12 cellular contexts compared by ENCODE assay signal in the genomic region with DNA sequence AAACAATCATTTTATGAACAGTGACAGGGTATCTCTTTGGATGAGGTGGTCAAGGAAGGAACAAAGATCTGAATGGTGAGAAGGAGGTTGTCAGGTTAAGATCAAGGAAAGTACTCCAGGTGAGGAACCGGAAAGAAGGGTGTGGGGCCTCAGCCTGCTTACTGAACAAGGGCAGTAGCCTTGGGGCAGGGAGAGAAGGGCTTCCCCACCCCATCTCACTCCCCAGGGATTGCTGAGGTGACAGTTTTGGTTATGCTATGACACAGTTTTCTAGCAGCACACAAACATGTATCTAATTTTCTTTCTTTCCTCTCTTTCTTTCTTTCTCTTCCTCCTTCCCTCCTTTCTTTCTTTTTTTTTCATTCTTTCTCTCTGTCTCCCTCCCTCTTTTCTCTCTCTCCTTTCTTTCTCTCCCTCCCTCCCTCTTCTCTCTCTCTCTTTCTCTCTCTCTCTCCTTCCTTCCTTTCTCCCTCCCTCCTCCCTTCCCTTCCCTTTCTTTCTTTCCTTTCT. TPM values are rescaled to one million over a fixed set of nuclear protein-coding genes. Genes with fewer than 3 reads are reported as not detected.
DNase-seq lines count a peak whose midpoint lies in the region; ATAC-seq, FAIRE-seq and TF ChIP-seq lines count a peak whose summit lies in the region.
"Had no signal": no experiment of that assay in that cellular context is flagged by ENCODE, and none has a peak within 500 bp of the region (broad histone marks: within the 10 kb centered on the region; RNA-seq: fewer than 3 reads in every experiment).

No MANE protein-coding gene starts in this region.

- H3K36me3 ChIP-seq in BLaER1 (peaks cover 6% of the 10 kb centered on the region; the same call in 1 of the 2 replicates), GM12878 (ENCODE audit: control insufficient read depth in 2 of 2, insufficient read depth in 2 of 2, low read length in 1 of 2) (no peaks in the 10 kb centered on the region)

- BruUV-seq in GM12878 (replicated peaks; lab: Mats Ljungman, UMichigan): no TSS peak

- H2AFZ ChIP-seq in GM12878 (ENCODE audit: control insufficient read depth, low read depth, low read length): peak overlapping the region; percentile 81

- SMC1A ChIA-PET in GM12878 (lab: Charles Lee; ENCODE audit: uncharacterized antibody, unreplicated experiment): interaction anchor here (1.2 kb wide), 1 partner anchor 106 kb away, joined by 3 read pairs; a partner anchor contains a TSS

- FAIRE-seq in GM12878 (lab: Jason Lieb, UNC): peak; percentile 87

- intact Hi-C loops in GM12878 (cut with micrococcal nuclease; ENCODE audit: unreplicated experiment): loop anchor here (5.0 kb wide), 1 partner anchor 159 kb away; a partner anchor contains a TSS

- POLR2A ChIA-PET in GM12878 (lab: Charles Lee): no interaction called here

- H3K4me2 ChIP-seq in BLaER1 (peak overlapping the region; percentile 5; the same call in 1 of the 2 replicates), GM12878 (ENCODE audit: control insufficient read depth, insufficient read depth) (peak overlapping the region; percentile 66)

- TF ChIP-seq CTCF in GM12878 (IDR thresholded peaks at IDR 0.05 in 2 of 3, conservative IDR thresholded peaks at IDR 0.05 in 1 of 3; ENCODE audit: control insufficient read depth in 2 of 3, extremely low read depth in 1 of 3, insufficient read depth in 1 of 3, low read depth in 3 of 3, low read length in 3 of 3): no peak

- peak; percentile 50 for ATAC-seq in GM19025 (IDR thresholded peaks at IDR 0.05; ENCODE audit: low read depth, unreplicated experiment)
- peak; percentile 60 for ATAC-seq in HG03108 (IDR thresholded peaks at IDR 0.05; ENCODE audit: unreplicated experiment)
- ATAC-seq in GM12878: peak; percentile 72
- ATAC-seq: CD8-positive, alpha-beta T cell had no signal

- TF ChIP-seq EP300 in GM12878 (IDR thresholded peaks at IDR 0.05; ENCODE audit: borderline replicate concordance in 1 of 2, control insufficient read depth in 1 of 2, low read depth in 2 of 2, low read length in 2 of 2): peak in 1 of 2 experiments; percentile 80; a peak in 2 of 4 replicates

- H4K20me1 ChIP-seq in BLaER1 (no peaks in the 10 kb centered on the region), GM12878 (ENCODE audit: control insufficient read depth, insufficient read depth) (no peaks in the 10 kb centered on the region)

- WGBS in GM12878 (ENCODE audit: insufficient coverage, insufficient replicate concordance, low lambda C conversion rate, missing lambda C conversion rate): 11% methylated on average over 1 of the region's 1 CpG

- H3K27me3 ChIP-seq in BLaER1 (no peaks in the 10 kb centered on the region), GM12878 (replicated peaks in 1 of 2; ENCODE audit: control insufficient read depth in 2 of 2, insufficient read depth in 2 of 2, low read length in 1 of 2) (no peaks in the 10 kb centered on the region)

- RAD21 ChIA-PET in GM12878 (lab: Charles Lee; ENCODE audit: unreplicated experiment): no interaction called here

- H3K4me1 ChIP-seq in BLaER1: peaks cover 16% of the 10 kb centered on the region
- H3K4me1 ChIP-seq in GM12878 (ENCODE audit: control insufficient read depth, insufficient read depth, low read length): peaks cover 7% of the 10 kb centered on the region

- in situ Hi-C loops in GM12878 (cut with MboI): no loop called here

- no peak for TF ChIP-seq RAD21 in GM12878 (IDR thresholded peaks at IDR 0.05; ENCODE audit: insufficient read depth, low read depth, low read length)

- H3K27ac ChIP-seq in BLaER1 (no peak overlapping the region), GM12878 (ENCODE audit: control insufficient read depth, insufficient read depth) (no peak overlapping the region)

- H3K9ac ChIP-seq in BLaER1 (no peak overlapping the region), GM12878 (ENCODE audit: control insufficient read depth, insufficient read depth, low read length) (no peak overlapping the region)

- CTCF ChIA-PET in GM12878 (lab: Yijun Ruan, JAX): interaction anchor here (1.2 kb wide), 1 partner anchor 23 kb away, joined by 4 read pairs; no protein-coding TSS in a partner anchor

- DNase-seq in GM12878 (ENCODE audit: low read depth, low spot score) (peak; percentile 77), NCI-H1105 treated with DMSO at 0.1 percent for 48 hours (lab: John Stamatoyannopoulos, UW) (no peak), NCI-H82 treated with DMSO at 0.1 percent for 48 hours (lab: John Stamatoyannopoulos, UW; ENCODE audit: unreplicated experiment) (no peak), DMS153 treated with DMSO at 0.1 percent for 48 hours (lab: John Stamatoyannopoulos, UW; ENCODE audit: unreplicated experiment) (no peak), T1000 (lab: John Stamatoyannopoulos, UW) (no peak)
- DNase-seq: CD8-positive, alpha-beta T cell; head of caudate nucleus; HFFc6; stimulated activated CD8-positive, alpha-beta memory T cell treated with anti-CD3 and anti-CD28 coated beads, Interleukin-4, amount 100 ng/mL, for 48 hours had no signal

- TF ChIP-seq POLR2A in GM12878 (IDR thresholded peaks at IDR 0.05; ENCODE audit: low read depth, low read length): no peak

- H3K4me3 ChIP-seq in BLaER1 (no peak overlapping the region), GM12878 (no peak overlapping the region)

- no peaks in the 10 kb centered on the region for H3K9me3 ChIP-seq in BLaER1
- H3K9me3 ChIP-seq in GM12878 (replicated peaks; ENCODE audit: control insufficient read depth, insufficient read depth, low read length): no peaks in the 10 kb centered on the region

- H3K79me2 ChIP-seq in GM12878 (ENCODE audit: control insufficient read depth, insufficient read depth, low read length): no peaks in the 10 kb centered on the region; the same call in 1 of the 2 replicates

RNA-seq across cellular contexts. Expression of a gene that starts 4.1 kb away (rescaled TPM):
- 13.5 and 14.9 TPM in 2 replicates for total RNA-seq in GM12878 (2013; cell fraction: nucleolus; rRNA removed)
- total RNA-seq in GM12878 (2014; rRNA removed): 25.7 and 25.9 TPM in 2 replicates
- total RNA-seq in GM12878 (2014; rRNA removed; fragmentation: Illumina TruSeq; extraction: Trizol): 12.1 and 12.4 TPM in 2 replicates
- 21.2 and 23.1 TPM in 2 replicates for total RNA-seq in GM12878 (2021)
- 6.9 TPM for polyA plus RNA-seq in GM12878 (2011; ENCODE audit: low read depth)
- polyA plus RNA-seq in GM12878 (2011; rRNA removed): 9.6 and 16.5 TPM in 2 replicates
- polyA plus RNA-seq in GM12878 (2011; cell fraction: cytosol; rRNA removed): 23.9 and 31.6 TPM in 2 replicates
- polyA plus RNA-seq in GM12878 (2011; cell fraction: nucleus; rRNA removed): 17.6 TPM in 2 replicates
- polyA plus RNA-seq in GM12878 (2012): 13.2 and 13.6 TPM in 2 replicates
- polyA plus RNA-seq in GM12878 (2014; fragmentation: Illumina TruSeq; extraction: Trizol): 4.0 and 11.4 TPM in 2 replicates
- polyA plus RNA-seq in GM12878 (2014; fragmentation: Nextera tagmentation; extraction: Ambion mirVana): 1 to 10 TPM; 1.3 to 6.5 TPM
- 29.4 and 29.9 TPM in 2 replicates for polyA plus RNA-seq in GM12878 (2014; rRNA removed)
- 10 to 100 TPM; 19.2 to 22.6 TPM for polyA plus RNA-seq in GM12878 (2016; fragmentation: Nextera tagmentation; extraction: Ambion mirVana)
- 11.0 and 17.0 TPM in 2 replicates for polyA minus RNA-seq in GM12878 (2011; rRNA and poly(A)+ RNA removed)
- polyA minus RNA-seq in GM12878 (2011; cell fraction: cytosol; rRNA and poly(A)+ RNA removed): 7.1 and 7.7 TPM in 2 replicates
- polyA minus RNA-seq in GM12878 (2011; cell fraction: nucleus; rRNA and poly(A)+ RNA removed): 9.7 and 13.7 TPM in 2 replicates

RNA-seq across cellular contexts. Expression of a gene that starts 20.2 kb away (rescaled TPM):
- 34.6 and 46.8 TPM in 2 replicates for total RNA-seq in GM12878 (2013; cell fraction: nucleolus; rRNA removed)
- total RNA-seq in GM12878 (2014; rRNA removed): 13.1 and 15.7 TPM in 2 replicates
- 10.3 and 11.9 TPM in 2 replicates for total RNA-seq in GM12878 (2014; rRNA removed; fragmentation: Illumina TruSeq; extraction: Trizol)
- 20.2 and 21.6 TPM in 2 replicates for total RNA-seq in GM12878 (2021)
- 13.2 TPM for polyA plus RNA-seq in GM12878 (2011; ENCODE audit: low read depth)
- polyA plus RNA-seq in GM12878 (2011; rRNA removed): 8.1 and 10.7 TPM in 2 replicates
- polyA plus RNA-seq in GM12878 (2011; cell fraction: cytosol; rRNA removed): 9.4 and 10.4 TPM in 2 replicates
- polyA plus RNA-seq in GM12878 (2011; cell fraction: nucleus; rRNA removed): 31.0 and 32.1 TPM in 2 replicates
- polyA plus RNA-seq in GM12878 (2012): 16.8 and 19.2 TPM in 2 replicates
- polyA plus RNA-seq in GM12878 (2014; fragmentation: Illumina TruSeq; extraction: Trizol): 18.0 and 20.4 TPM in 2 replicates
- polyA plus RNA-seq in GM12878 (2014; fragmentation: Nextera tagmentation; extraction: Ambion mirVana): 1 to 10 TPM; 2.4 to 3.9 TPM
- 15.7 and 18.2 TPM in 2 replicates for polyA plus RNA-seq in GM12878 (2014; rRNA removed)
- 10 to 100 TPM; 11.6 to 13.8 TPM for polyA plus RNA-seq in GM12878 (2016; fragmentation: Nextera tagmentation; extraction: Ambion mirVana)
- polyA minus RNA-seq in GM12878 (2011; rRNA and poly(A)+ RNA removed): 9.1 and 17.1 TPM in 2 replicates
- 3.6 TPM in 2 replicates for polyA minus RNA-seq in GM12878 (2011; cell fraction: cytosol; rRNA and poly(A)+ RNA removed)
- polyA minus RNA-seq in GM12878 (2011; cell fraction: nucleus; rRNA and poly(A)+ RNA removed): 12.3 and 23.0 TPM in 2 replicates

RNA-seq across cellular contexts. Expression of a gene that starts 29.6 kb away (rescaled TPM):
- total RNA-seq in GM12878 (2013; cell fraction: nucleolus; rRNA removed): 15.4 and 16.1 TPM in 2 replicates
- total RNA-seq in GM12878 (2014; rRNA removed): 75.9 and 90.5 TPM in 2 replicates
- total RNA-seq in GM12878 (2014; rRNA removed; fragmentation: Illumina TruSeq; extraction: Trizol): 76.5 and 85.2 TPM in 2 replicates
- total RNA-seq in GM12878 (2021): 58.3 and 59.0 TPM in 2 replicates
- polyA plus RNA-seq in GM12878 (2011; ENCODE audit: low read depth): 41.6 TPM
- polyA plus RNA-seq in GM12878 (2011; rRNA removed): 84.4 and 99.3 TPM in 2 replicates
- 65.7 and 66.3 TPM in 2 replicates for polyA plus RNA-seq in GM12878 (2011; cell fraction: cytosol; rRNA removed)
- 29.5 and 36.3 TPM in 2 replicates for polyA plus RNA-seq in GM12878 (2011; cell fraction: nucleus; rRNA removed)
- 37.0 and 42.4 TPM in 2 replicates for polyA plus RNA-seq in GM12878 (2012)
- polyA plus RNA-seq in GM12878 (2014; fragmentation: Illumina TruSeq; extraction: Trizol): 116 and 127 TPM in 2 replicates
- polyA plus RNA-seq in GM12878 (2014; fragmentation: Nextera tagmentation; extraction: Ambion mirVana): 10 to 100 TPM; 40.8 to 65.9 TPM
- polyA plus RNA-seq in GM12878 (2014; rRNA removed): 63.6 and 63.9 TPM in 2 replicates
- polyA plus RNA-seq in GM12878 (2016; fragmentation: Nextera tagmentation; extraction: Ambion mirVana): 100 to 1,000 TPM in 1 of 2 experiments, 10 to 100 TPM in 1; 98.3 to 101 TPM
- 35.8 and 39.2 TPM in 2 replicates for polyA minus RNA-seq in GM12878 (2011; rRNA and poly(A)+ RNA removed)
- polyA minus RNA-seq in GM12878 (2011; cell fraction: cytosol; rRNA and poly(A)+ RNA removed): 11.5 and 14.5 TPM in 2 replicates
- 12.2 and 18.4 TPM in 2 replicates for polyA minus RNA-seq in GM12878 (2011; cell fraction: nucleus; rRNA and poly(A)+ RNA removed)

RNA-seq across cellular contexts. Expression of a gene that starts 29.6 kb away (rescaled TPM):
- total RNA-seq in GM12878 (2013; cell fraction: nucleolus; rRNA removed): 0.86 and 1.8 TPM in 2 replicates
- total RNA-seq in GM12878 (2014; rRNA removed): 0.65 and 0.68 TPM in 2 replicates
- 0.54 and 0.64 TPM in 2 replicates for total RNA-seq in GM12878 (2014; rRNA removed; fragmentation: Illumina TruSeq; extraction: Trizol)
- 0.35 and 0.56 TPM in 2 replicates for total RNA-seq in GM12878 (2021)
- polyA plus RNA-seq in GM12878 (2011; ENCODE audit: low read depth): 0.20 TPM
- 0.36 and 0.62 TPM in 2 replicates for polyA plus RNA-seq in GM12878 (2011; rRNA removed)
- 0.33 and 0.45 TPM in 2 replicates for polyA plus RNA-seq in GM12878 (2011; cell fraction: cytosol; rRNA removed)
- 0.51 and 0.59 TPM in 2 replicates for polyA plus RNA-seq in GM12878 (2011; cell fraction: nucleus; rRNA removed)
- 0.65 and 0.73 TPM in 2 replicates for polyA plus RNA-seq in GM12878 (2012)
- polyA plus RNA-seq in GM12878 (2014; fragmentation: Illumina TruSeq; extraction: Trizol): 0.68 and 0.87 TPM in 2 replicates
- polyA plus RNA-seq in GM12878 (2014; fragmentation: Nextera tagmentation; extraction: Ambion mirVana): under 1 TPM; 0.23 to 0.51 TPM
- 0.74 and 0.79 TPM in 2 replicates for polyA plus RNA-seq in GM12878 (2014; rRNA removed)
- under 1 TPM; 0.08 to 0.31 TPM for polyA plus RNA-seq in GM12878 (2016; fragmentation: Nextera tagmentation; extraction: Ambion mirVana)
- 1.2 TPM in 2 replicates for polyA minus RNA-seq in GM12878 (2011; rRNA and poly(A)+ RNA removed)
- 0.42 TPM in 1 of 2 replicates, not detected in the other for polyA minus RNA-seq in GM12878 (2011; cell fraction: cytosol; rRNA and poly(A)+ RNA removed)
- polyA minus RNA-seq in GM12878 (2011; cell fraction: nucleus; rRNA and poly(A)+ RNA removed): 1.3 and 2.5 TPM in 2 replicates

RNA-seq across cellular contexts. Expression of a gene that starts 31.6 kb away (rescaled TPM):
- 0.22 and 0.92 TPM in 2 replicates for total RNA-seq in GM12878 (2013; cell fraction: nucleolus; rRNA removed)
- 6.3 and 6.5 TPM in 2 replicates for total RNA-seq in GM12878 (2014; rRNA removed)
- total RNA-seq in GM12878 (2014; rRNA removed; fragmentation: Illumina TruSeq; extraction: Trizol): 3.3 and 3.8 TPM in 2 replicates
- total RNA-seq in GM12878 (2021): 5.6 and 6.0 TPM in 2 replicates
- polyA plus RNA-seq in GM12878 (2011; ENCODE audit: low read depth): 0.87 TPM
- 0.40 and 0.45 TPM in 2 replicates for polyA plus RNA-seq in GM12878 (2011; rRNA removed)
- polyA plus RNA-seq in GM12878 (2011; cell fraction: cytosol; rRNA removed): 0.53 and 0.55 TPM in 2 replicates
- 0.38 and 0.64 TPM in 2 replicates for polyA plus RNA-seq in GM12878 (2011; cell fraction: nucleus; rRNA removed)
- 1.0 and 1.9 TPM in 2 replicates for polyA plus RNA-seq in GM12878 (2012)
- polyA plus RNA-seq in GM12878 (2014; fragmentation: Illumina TruSeq; extraction: Trizol): 2.7 and 4.4 TPM in 2 replicates
- polyA plus RNA-seq in GM12878 (2014; fragmentation: Nextera tagmentation; extraction: Ambion mirVana): 1 to 10 TPM in 1 of 2 experiments, under 1 TPM in 1; 1.00 to 1.5 TPM
- polyA plus RNA-seq in GM12878 (2014; rRNA removed): 6.1 and 6.3 TPM in 2 replicates
- polyA plus RNA-seq in GM12878 (2016; fragmentation: Nextera tagmentation; extraction: Ambion mirVana): 1 to 10 TPM; 4.0 to 4.1 TPM
- polyA minus RNA-seq in GM12878 (2011; rRNA and poly(A)+ RNA removed): 0.44 and 0.98 TPM in 2 replicates
- not detected in 2 replicates for polyA minus RNA-seq in GM12878 (2011; cell fraction: cytosol; rRNA and poly(A)+ RNA removed)
- 0.19 and 0.24 TPM in 2 replicates for polyA minus RNA-seq in GM12878 (2011; cell fraction: nucleus; rRNA and poly(A)+ RNA removed)
- total RNA-seq: CD8-positive, alpha-beta T cell; HFFc6 had no signal
